Comparison of ENCODE assay signal across 21 cellular contexts in genomic region chr2:38080346-38080745, GRCh38.
"Had no signal": no experiment of that assay in that cellular context is flagged by ENCODE, and none has a peak within 500 bp of the region (broad histone marks: within the 10 kb centered on the region; RNA-seq: fewer than 3 reads in every experiment).

No MANE protein-coding gene starts in this region.

- H3K27me3 ChIP-seq: adrenal gland, right lobe of liver had no signal

- H3K9me3 ChIP-seq: adrenal gland, ascending aorta, heart left ventricle, lower lobe of right lung, right lobe of liver, tibial artery had no signal

- ATAC-seq: heart left ventricle; left colon; lower lobe of right lung; naive thymus-derived CD8-positive, alpha-beta T cell; right lobe of liver; stimulated activated naive CD8-positive, alpha-beta T cell treated with anti-CD3 and anti-CD28 coated beads, Interleukin-15, amount 100 ng/mL, for 72 hours had no signal

- DNase-seq: activated CD4-positive, alpha-beta T cell treated with anti-CD3 and anti-CD28 coated beads for 1 hour; activated gamma-delta T cell treated with Interleukin-2 at 50 U/mL for 16 hours; activated T-cell treated with anti-CD3 and anti-CD28 coated beads, Interleukin-2, amount 50 U/mL, for 1 hour; adrenal gland; central memory CD4-positive, alpha-beta T cell; heart left ventricle; left colon; lower lobe of right lung; naive thymus-derived CD8-positive, alpha-beta T cell; posterior cingulate gyrus; right lobe of liver; stimulated activated CD4-positive, alpha-beta T cell treated with anti-CD3 and anti-CD28 coated beads, Interleukin-1b, Interleukin-23, amount 100 ng/mL, for 48 hours; stimulated activated naive CD8-positive, alpha-beta T cell treated with anti-CD3 and anti-CD28 coated beads, Interleukin-15, amount 100 ng/mL, for 72 hours; tibial artery; WERI-Rb-1 had no signal

- H3K4me1 ChIP-seq: neural progenitor cell had no signal

- H3K27ac ChIP-seq: adrenal gland, ascending aorta, epithelial cell of prostate, heart left ventricle, lower lobe of right lung, neural progenitor cell, right lobe of liver, skin epidermis, tibial artery, WERI-Rb-1 had no signal

- H3K27ac Mint-ChIP-seq: activated naive CD8-positive, alpha-beta T cell; naive thymus-derived CD8-positive, alpha-beta T cell; neural progenitor cell; stimulated activated naive CD8-positive, alpha-beta T cell treated with anti-CD3 and anti-CD28 coated beads, Interleukin-15, amount 100 ng/mL, for 72 hours; T-helper 2 cell treated with Interferon-gamma antibody and Interleukin-4, amounts not matched to agents 5 μg/mL and 100 μg/mL, for 36 hours had no signal

- H3K36me3 Mint-ChIP-seq: activated naive CD8-positive, alpha-beta T cell; naive thymus-derived CD8-positive, alpha-beta T cell; neural progenitor cell had no signal

- H3K4me3 Mint-ChIP-seq: activated naive CD8-positive, alpha-beta T cell; naive thymus-derived CD8-positive, alpha-beta T cell; neural progenitor cell; stimulated activated naive CD8-positive, alpha-beta T cell treated with anti-CD3 and anti-CD28 coated beads, Interleukin-15, amount 100 ng/mL, for 72 hours; T-helper 2 cell treated with Interferon-gamma antibody and Interleukin-4, amounts not matched to agents 5 μg/mL and 100 μg/mL, for 36 hours had no signal

- H3K4me3 ChIP-seq: adrenal gland, ascending aorta, heart left ventricle, lower lobe of right lung, neural progenitor cell, right lobe of liver, skin epidermis, tibial artery had no signal

- H3K36me3 ChIP-seq: adrenal gland, ascending aorta, heart left ventricle, lower lobe of right lung, neural progenitor cell, right lobe of liver, tibial artery, WERI-Rb-1 had no signal

- H3K9me3 Mint-ChIP-seq: naive thymus-derived CD8-positive, alpha-beta T cell; neural progenitor cell; stimulated activated naive CD8-positive, alpha-beta T cell treated with anti-CD3 and anti-CD28 coated beads, Interleukin-15, amount 100 ng/mL, for 72 hours; T-helper 2 cell treated with Interferon-gamma antibody and Interleukin-4, amounts not matched to agents 5 μg/mL and 100 μg/mL, for 36 hours had no signal
